In the genomic region with DNA sequence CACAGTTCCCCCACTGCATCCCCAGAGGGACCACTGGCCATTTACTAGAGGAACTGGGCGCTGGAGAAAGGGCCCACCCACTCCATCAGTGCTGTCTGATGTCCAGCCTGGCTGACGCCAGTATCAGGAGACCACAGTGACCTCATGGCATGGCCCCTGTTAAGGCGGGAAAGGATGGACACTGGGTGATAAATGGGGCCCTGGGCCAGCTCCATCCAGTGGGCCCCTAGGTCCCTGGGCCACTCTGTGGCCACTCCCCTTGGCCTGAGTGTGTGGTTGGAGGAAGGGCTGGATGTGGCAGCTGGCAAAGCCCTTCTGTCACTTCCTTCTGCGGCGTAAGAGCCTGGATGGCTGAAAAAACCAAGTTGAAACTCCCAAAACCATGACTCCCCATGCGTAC, we compare ENCODE assay signal across 2 cellular contexts.
TF ChIP-seq lines count a peak whose summit lies in the region.

No MANE protein-coding gene starts in this region.

TF ChIP-seq in IMR-90, 13 proteins besides CTCF, POLR2A, EP300 and RAD21:
- TF ChIP-seq MAZ (IDR thresholded peaks at IDR 0.05; ENCODE audit: borderline replicate concordance, low read depth, low read length), result no peak
- no peak for TF ChIP-seq RFX5 (IDR thresholded peaks at IDR 0.05; ENCODE audit: low read depth, low read length)
- TF ChIP-seq MXI1 (IDR thresholded peaks at IDR 0.05; ENCODE audit: borderline replicate concordance, low read depth, low read length), result no peak
- TF ChIP-seq MAFK (IDR thresholded peaks at IDR 0.05; ENCODE audit: low read depth, low read length), result no peak

TF ChIP-seq in K562, 482 proteins besides CTCF, POLR2A, EP300 and RAD21 (continues in another document):
- TF ChIP-seq, protein P1, sequence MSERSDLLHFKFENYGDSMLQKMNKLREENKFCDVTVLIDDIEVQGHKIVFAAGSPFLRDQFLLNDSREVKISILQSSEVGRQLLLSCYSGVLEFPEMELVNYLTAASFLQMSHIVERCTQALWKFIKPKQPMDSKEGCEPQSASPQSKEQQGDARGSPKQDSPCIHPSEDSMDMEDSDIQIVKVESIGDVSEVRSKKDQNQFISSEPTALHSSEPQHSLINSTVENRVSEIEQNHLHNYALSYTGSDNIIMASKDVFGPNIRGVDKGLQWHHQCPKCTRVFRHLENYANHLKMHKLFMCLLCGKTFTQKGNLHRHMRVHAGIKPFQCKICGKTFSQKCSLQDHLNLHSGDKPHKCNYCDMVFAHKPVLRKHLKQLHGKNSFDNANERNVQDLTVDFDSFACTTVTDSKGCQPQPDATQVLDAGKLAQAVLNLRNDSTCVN (CRISPR knock-in tag; IDR thresholded peaks at IDR 0.05), result no peak
- TF ChIP-seq TSC22D4 (tag; IDR thresholded peaks at IDR 0.05), result no peak
- TF ChIP-seq, protein P2, sequence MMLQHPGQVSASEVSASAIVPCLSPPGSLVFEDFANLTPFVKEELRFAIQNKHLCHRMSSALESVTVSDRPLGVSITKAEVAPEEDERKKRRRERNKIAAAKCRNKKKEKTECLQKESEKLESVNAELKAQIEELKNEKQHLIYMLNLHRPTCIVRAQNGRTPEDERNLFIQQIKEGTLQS (IDR thresholded peaks at IDR 0.05), result peak; percentile 47; the same call in 1 of the 2 replicates
- TF ChIP-seq, protein P2 (CRISPR knock-in tag; conservative IDR thresholded peaks at IDR 0.05), result no peak
- no peak for TF ChIP-seq ZNF583 (CRISPR knock-in tag; IDR thresholded peaks at IDR 0.05)
- TF ChIP-seq, protein P3, sequence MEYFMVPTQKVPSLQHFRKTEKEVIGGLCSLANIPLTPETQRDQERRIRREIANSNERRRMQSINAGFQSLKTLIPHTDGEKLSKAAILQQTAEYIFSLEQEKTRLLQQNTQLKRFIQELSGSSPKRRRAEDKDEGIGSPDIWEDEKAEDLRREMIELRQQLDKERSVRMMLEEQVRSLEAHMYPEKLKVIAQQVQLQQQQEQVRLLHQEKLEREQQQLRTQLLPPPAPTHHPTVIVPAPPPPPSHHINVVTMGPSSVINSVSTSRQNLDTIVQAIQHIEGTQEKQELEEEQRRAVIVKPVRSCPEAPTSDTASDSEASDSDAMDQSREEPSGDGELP (CRISPR knock-in tag; IDR thresholded peaks at IDR 0.05; ENCODE audit: borderline replicate concordance), result no peak
- TF ChIP-seq MAX (CRISPR knock-in tag; IDR thresholded peaks at IDR 0.05), result peak; percentile 54; the same call in 1 of the 2 replicates
- TF ChIP-seq ZNF584 (CRISPR knock-in tag; IDR thresholded peaks at IDR 0.05; ENCODE audit: low read depth), result 0 out of 2 replicates have a peak, but pooled peaks have one; percentile 33
- peak; percentile 73 for TF ChIP-seq MEIS2 (IDR thresholded peaks at IDR 0.05; ENCODE audit: partially characterized antibody)
- TF ChIP-seq PHTF2 (CRISPR knock-in tag; IDR thresholded peaks at IDR 0.05), result no peak
- no peak for TF ChIP-seq ZNF347 (CRISPR knock-in tag; IDR thresholded peaks at IDR 0.05; ENCODE audit: low read depth)
- TF ChIP-seq NR1H2 (CRISPR knock-in tag; IDR thresholded peaks at IDR 0.05), result no peak
- TF ChIP-seq ZNF76 (CRISPR knock-in tag; IDR thresholded peaks at IDR 0.05; ENCODE audit: borderline replicate concordance), result no peak
- TF ChIP-seq RBM22 (IDR thresholded peaks at IDR 0.05; ENCODE audit: low read depth, low read length, poor library complexity, severe bottlenecking), result no peak
- no peak for TF ChIP-seq TCFL5 (CRISPR knock-in tag; conservative IDR thresholded peaks at IDR 0.05)
- TF ChIP-seq ZNF282 (CRISPR knock-in tag; IDR thresholded peaks at IDR 0.05), result no peak
- peak; percentile 74 for TF ChIP-seq L3MBTL2 (IDR thresholded peaks at IDR 0.05)
- no peak for TF ChIP-seq ZNF384 (IDR thresholded peaks at IDR 0.05; ENCODE audit: low read depth, low read length)
- TF ChIP-seq CBX1 (IDR thresholded peaks at IDR 0.05; ENCODE audit: low read depth), result no peak
- TF ChIP-seq CREM (IDR thresholded peaks at IDR 0.05; ENCODE audit: low read depth), result peak; percentile 55; the same call in 1 of the 2 replicates
- TF ChIP-seq DACH1 (IDR thresholded peaks at IDR 0.05; ENCODE audit: partially characterized antibody), result no peak
- TF ChIP-seq ZC3H11A (IDR thresholded peaks at IDR 0.05; ENCODE audit: low read depth, low read length), result no peak
- TF ChIP-seq ELF2 (CRISPR knock-in tag; IDR thresholded peaks at IDR 0.05), result no peak
- no peak for TF ChIP-seq TEAD4 (IDR thresholded peaks at IDR 0.05; ENCODE audit: low read length)
- TF ChIP-seq TEAD4 (CRISPR knock-in tag; IDR thresholded peaks at IDR 0.05; ENCODE audit: borderline replicate concordance), result no peak
- no peak for TF ChIP-seq ELF4 (CRISPR knock-in tag; IDR thresholded peaks at IDR 0.05)
- no peak for TF ChIP-seq ZNF592 (IDR thresholded peaks at IDR 0.05)
- no peak for TF ChIP-seq CEBPG (CRISPR knock-in tag; IDR thresholded peaks at IDR 0.05)
- no peak for TF ChIP-seq CEBPG (tag; conservative IDR thresholded peaks at IDR 0.05 in 1 of 2, IDR thresholded peaks at IDR 0.05 in 1 of 2)
- no peak for TF ChIP-seq NR2C2 (CRISPR knock-in tag; IDR thresholded peaks at IDR 0.05)
- no peak for TF ChIP-seq NR2C2 (tag; IDR thresholded peaks at IDR 0.05)
- no peak for TF ChIP-seq ATF1 (CRISPR knock-in tag; IDR thresholded peaks at IDR 0.05)
- TF ChIP-seq ATF1 (tag; IDR thresholded peaks at IDR 0.05), result peak; percentile 22; the same call in 1 of the 2 replicates
- TF ChIP-seq, protein P4, sequence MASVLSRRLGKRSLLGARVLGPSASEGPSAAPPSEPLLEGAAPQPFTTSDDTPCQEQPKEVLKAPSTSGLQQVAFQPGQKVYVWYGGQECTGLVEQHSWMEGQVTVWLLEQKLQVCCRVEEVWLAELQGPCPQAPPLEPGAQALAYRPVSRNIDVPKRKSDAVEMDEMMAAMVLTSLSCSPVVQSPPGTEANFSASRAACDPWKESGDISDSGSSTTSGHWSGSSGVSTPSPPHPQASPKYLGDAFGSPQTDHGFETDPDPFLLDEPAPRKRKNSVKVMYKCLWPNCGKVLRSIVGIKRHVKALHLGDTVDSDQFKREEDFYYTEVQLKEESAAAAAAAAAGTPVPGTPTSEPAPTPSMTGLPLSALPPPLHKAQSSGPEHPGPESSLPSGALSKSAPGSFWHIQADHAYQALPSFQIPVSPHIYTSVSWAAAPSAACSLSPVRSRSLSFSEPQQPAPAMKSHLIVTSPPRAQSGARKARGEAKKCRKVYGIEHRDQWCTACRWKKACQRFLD (CRISPR knock-in tag; IDR thresholded peaks at IDR 0.05), result no peak
- TF ChIP-seq CHD4 (IDR thresholded peaks at IDR 0.05; ENCODE audit: insufficient read depth, insufficient replicate concordance, low read depth, low read length, poor library complexity, severe bottlenecking), result no peak
- TF ChIP-seq CBX2 (IDR thresholded peaks at IDR 0.05; ENCODE audit: insufficient read depth, low read length, poor library complexity, severe bottlenecking), result no peak
- TF ChIP-seq PHF8 (IDR thresholded peaks at IDR 0.05; ENCODE audit: borderline replicate concordance, low read length), result no peak
- peak; percentile 32; the same call in 1 of the 2 replicates for TF ChIP-seq ATF7 (IDR thresholded peaks at IDR 0.05)
- TF ChIP-seq NBN (IDR thresholded peaks at IDR 0.05; ENCODE audit: low read depth), result no peak
- TF ChIP-seq ZZZ3 (IDR thresholded peaks at IDR 0.05), result no peak
- no peak for TF ChIP-seq JUND (IDR thresholded peaks at IDR 0.05; ENCODE audit: borderline replicate concordance, low read depth, low read length)
- TF ChIP-seq JUND (tag; IDR thresholded peaks at IDR 0.05; ENCODE audit: borderline replicate concordance, low read depth, low read length), result 0 out of 3 replicates have a peak, but pooled peaks have one; percentile 18
- TF ChIP-seq, protein P5, sequence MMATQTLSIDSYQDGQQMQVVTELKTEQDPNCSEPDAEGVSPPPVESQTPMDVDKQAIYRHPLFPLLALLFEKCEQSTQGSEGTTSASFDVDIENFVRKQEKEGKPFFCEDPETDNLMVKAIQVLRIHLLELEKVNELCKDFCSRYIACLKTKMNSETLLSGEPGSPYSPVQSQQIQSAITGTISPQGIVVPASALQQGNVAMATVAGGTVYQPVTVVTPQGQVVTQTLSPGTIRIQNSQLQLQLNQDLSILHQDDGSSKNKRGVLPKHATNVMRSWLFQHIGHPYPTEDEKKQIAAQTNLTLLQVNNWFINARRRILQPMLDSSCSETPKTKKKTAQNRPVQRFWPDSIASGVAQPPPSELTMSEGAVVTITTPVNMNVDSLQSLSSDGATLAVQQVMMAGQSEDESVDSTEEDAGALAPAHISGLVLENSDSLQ (IDR thresholded peaks at IDR 0.05), result no peak
- TF ChIP-seq, protein P6, sequence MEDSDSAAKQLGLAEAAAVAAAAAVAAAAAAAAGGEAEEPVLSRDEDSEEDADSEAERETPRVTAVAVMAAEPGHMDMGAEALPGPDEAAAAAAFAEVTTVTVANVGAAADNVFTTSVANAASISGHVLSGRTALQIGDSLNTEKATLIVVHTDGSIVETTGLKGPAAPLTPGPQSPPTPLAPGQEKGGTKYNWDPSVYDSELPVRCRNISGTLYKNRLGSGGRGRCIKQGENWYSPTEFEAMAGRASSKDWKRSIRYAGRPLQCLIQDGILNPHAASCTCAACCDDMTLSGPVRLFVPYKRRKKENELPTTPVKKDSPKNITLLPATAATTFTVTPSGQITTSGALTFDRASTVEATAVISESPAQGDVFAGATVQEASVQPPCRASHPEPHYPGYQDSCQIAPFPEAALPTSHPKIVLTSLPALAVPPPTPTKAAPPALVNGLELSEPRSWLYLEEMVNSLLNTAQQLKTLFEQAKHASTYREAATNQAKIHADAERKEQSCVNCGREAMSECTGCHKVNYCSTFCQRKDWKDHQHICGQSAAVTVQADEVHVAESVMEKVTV (CRISPR knock-in tag; IDR thresholded peaks at IDR 0.05), result no peak
- no peak for TF ChIP-seq RFX1 (IDR thresholded peaks at IDR 0.05)
- TF ChIP-seq POU5F1 (IDR thresholded peaks at IDR 0.05; ENCODE audit: borderline replicate concordance, low read depth, low read length, partially characterized antibody), result no peak
- 0 out of 2 replicates have a peak, but pooled peaks have one; percentile 17 for TF ChIP-seq E2F3 (CRISPR knock-in tag; IDR thresholded peaks at IDR 0.05)
- TF ChIP-seq ZBTB34 (CRISPR knock-in tag; IDR thresholded peaks at IDR 0.05), result no peak
- no peak for TF ChIP-seq ZNF277 (CRISPR knock-in tag; IDR thresholded peaks at IDR 0.05; ENCODE audit: borderline replicate concordance)
- no peak for TF ChIP-seq HOXB6 (CRISPR knock-in tag; IDR thresholded peaks at IDR 0.05; ENCODE audit: borderline replicate concordance)
- TF ChIP-seq CREB1 (IDR thresholded peaks at IDR 0.05), result no peak
- TF ChIP-seq CREB1 (CRISPR knock-in tag; IDR thresholded peaks at IDR 0.05), result no peak
